Comparison of ENCODE assay signal across 9 cellular contexts in the genomic region with DNA sequence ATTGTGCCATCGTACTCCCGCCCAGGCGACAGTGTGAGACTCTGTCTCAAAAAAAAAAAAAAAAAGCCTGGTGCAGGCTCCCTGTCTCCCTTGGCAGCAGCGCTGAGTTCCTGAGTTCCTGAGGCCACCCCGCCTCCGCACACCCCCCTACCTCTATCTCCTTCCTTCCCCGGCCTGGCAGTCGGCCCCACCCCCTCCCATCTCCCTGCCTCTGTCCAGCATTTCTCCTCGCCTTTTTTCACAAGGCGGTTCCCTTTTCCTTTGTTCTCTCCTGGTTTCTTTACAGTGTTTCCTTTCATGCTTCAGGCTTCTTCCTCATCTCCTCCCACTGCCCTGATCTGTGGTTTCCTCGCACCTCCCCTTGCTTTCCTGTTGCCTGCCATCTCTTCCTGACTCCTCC. TPM values are rescaled to one million over a fixed set of nuclear protein-coding genes. Genes with fewer than 3 reads are reported as not detected.
DNase-seq lines count a peak whose midpoint lies in the region; ATAC-seq and TF ChIP-seq lines count a peak whose summit lies in the region.
"Had no signal": no experiment of that assay in that cellular context is flagged by ENCODE, and none has a peak within 500 bp of the region (broad histone marks: within the 10 kb centered on the region; RNA-seq: fewer than 3 reads in every experiment).

No MANE protein-coding gene starts in this region.

- H3K4ac ChIP-seq in mesenchymal stem cell (ENCODE audit: low read depth in 1 of 2, low read length in 2 of 2), result no peak overlapping the region

- H3K4me2 ChIP-seq in mesenchymal stem cell (ENCODE audit: low read length, poor library complexity, severe bottlenecking), result no peak overlapping the region

- no peak overlapping the region for H2AK5ac ChIP-seq in mesenchymal stem cell (ENCODE audit: low read length, severe bottlenecking)

- H3K27me3 ChIP-seq in mesenchymal stem cell (ENCODE audit: control insufficient read depth in 1 of 2, insufficient read depth in 1 of 2, low read length in 2 of 2), result peaks cover 48 to 74% of the 10 kb centered on the region in 2 experiments

- H2AFZ ChIP-seq in mesenchymal stem cell (ENCODE audit: low read depth, low read length), result no peak overlapping the region

- no peak overlapping the region for H4K91ac ChIP-seq in mesenchymal stem cell (ENCODE audit: low read length)

- no peak overlapping the region for H2BK5ac ChIP-seq in mesenchymal stem cell (ENCODE audit: low read depth, low read length, poor library complexity, severe bottlenecking)

- H3K4me3 ChIP-seq in astrocyte of the cerebellum (ENCODE audit: low read depth, low read length), result no peak overlapping the region
- H3K4me3 ChIP-seq in mesenchymal stem cell (ENCODE audit: insufficient read depth in 1 of 2, low read depth in 1 of 2, low read length in 2 of 2), result no peak overlapping the region

- H3K9me3 ChIP-seq in KOPT-K1 (ENCODE audit: insufficient read depth, low read length, poor library complexity, severe bottlenecking), result no peaks in the 10 kb centered on the region
- no peaks in the 10 kb centered on the region for H3K9me3 ChIP-seq in mesenchymal stem cell (ENCODE audit: control insufficient read depth, low read length)

- TF ChIP-seq CTCF in astrocyte of the cerebellum (IDR thresholded peaks at IDR 0.05; ENCODE audit: low read depth, low read length, missing control alignments) (no peak), omental fat pad (IDR thresholded peaks at IDR 0.05) (no peak)

- WGBS in mesenchymal stem cell, result 4% methylated on average over 11 of the region's 11 CpGs

- H3K9ac ChIP-seq in mesenchymal stem cell (ENCODE audit: low read length), result no peak overlapping the region

- in situ Hi-C loops in astrocyte of the cerebellum (cut with HindIII; ENCODE audit: low sequenced_read_pairs), result no loop called here

- no peak overlapping the region for H4K8ac ChIP-seq in mesenchymal stem cell (ENCODE audit: low read length)

- peak overlapping the region; percentile 70 for H3K27ac ChIP-seq in KOPT-K1 (ENCODE audit: low read depth, low read length, poor library complexity, severe bottlenecking)
- no peak overlapping the region for H3K27ac ChIP-seq in mesenchymal stem cell (ENCODE audit: low read length, poor library complexity, severe bottlenecking)

- no peak for ATAC-seq in omental fat pad (ENCODE audit: low FRiP score)
- no peak for ATAC-seq in GM21447 (IDR thresholded peaks at IDR 0.05; ENCODE audit: unreplicated experiment)

- H3K36me3 ChIP-seq in KOPT-K1 (ENCODE audit: insufficient read depth, low read length), result no peaks in the 10 kb centered on the region
- no peaks in the 10 kb centered on the region for H3K36me3 ChIP-seq in mesenchymal stem cell (ENCODE audit: control insufficient read depth in 1 of 2, insufficient read depth in 2 of 2, low read depth in 1 of 2, low read length in 2 of 2)

- H3K4me1 ChIP-seq in mesenchymal stem cell (ENCODE audit: control insufficient read depth, insufficient read depth, low read depth, low read length), result peaks cover 9% of the 10 kb centered on the region

- no peak overlapping the region for H3K23ac ChIP-seq in mesenchymal stem cell (ENCODE audit: low read length in 2 of 2)

- DNase-seq in DMS79 (lab: John Stamatoyannopoulos, UW), result peak; percentile 30
- peak; percentile 12 for DNase-seq in astrocyte of the cerebellum (ENCODE audit: low read depth)
- peak; percentile 20 for DNase-seq in mesenchymal stem cell
- no peak for DNase-seq in omental fat pad (ENCODE audit: low spot score)
- no peak for DNase-seq in KG1 (lab: John Stamatoyannopoulos, UW)
- DNase-seq in cerebellar cortex (ENCODE audit: low spot score), result no peak

- peak overlapping the region; percentile 44 for H2BK15ac ChIP-seq in mesenchymal stem cell (ENCODE audit: low read depth, poor library complexity, severe bottlenecking)

- no peak overlapping the region for H3K14ac ChIP-seq in mesenchymal stem cell (ENCODE audit: low read length in 2 of 2)

- no peak overlapping the region for H3K18ac ChIP-seq in mesenchymal stem cell (ENCODE audit: low read depth in 1 of 2, low read length in 2 of 2)

- no peaks in the 10 kb centered on the region for H3K79me1 ChIP-seq in mesenchymal stem cell (replicated peaks; ENCODE audit: low read length, poor library complexity, severe bottlenecking)

- H2BK12ac ChIP-seq in mesenchymal stem cell (ENCODE audit: low read length in 2 of 2), result no peak overlapping the region

- H2BK120ac ChIP-seq in mesenchymal stem cell (ENCODE audit: low read depth, low read length), result no peak overlapping the region

RNA-seq across cellular contexts. Expression of gene RORC, which starts 2.7 kb away (rescaled TPM):
- polyA plus RNA-seq in mesenchymal stem cell (2013, experiment 1 of 2), result not detected
- polyA plus RNA-seq in mesenchymal stem cell (2013, experiment 2 of 2), result not detected
- 10 to 100 TPM in 1 of 4 donors, 1 to 10 TPM in 2, not detected in 1; 2.0 to 16.0 (median 5.8) TPM for total RNA-seq in omental fat pad
- total RNA-seq: epithelial cell of proximal tubule had no signal

RNA-seq across cellular contexts. Expression of gene C2CD4D, which starts 10.7 kb away (rescaled TPM):
- polyA plus RNA-seq in mesenchymal stem cell (2013, experiment 1 of 2), result not detected
- polyA plus RNA-seq in mesenchymal stem cell (2013, experiment 2 of 2), result not detected
- 1 to 10 TPM in 1 of 4 donors, not detected in 3; 1.9 TPM for total RNA-seq in omental fat pad

RNA-seq across cellular contexts. Expression of gene LINGO4, which starts 23.7 kb away (rescaled TPM):
- not detected for polyA plus RNA-seq in mesenchymal stem cell (2013, experiment 1 of 2)
- not detected for polyA plus RNA-seq in mesenchymal stem cell (2013, experiment 2 of 2)
- under 1 TPM in 1 of 4 donors, not detected in 3; 0.19 TPM for total RNA-seq in omental fat pad
- total RNA-seq: epithelial cell of proximal tubule had no signal

RNA-seq across cellular contexts. Expression of gene THEM5, which starts 24.6 kb away (rescaled TPM):
- polyA plus RNA-seq in mesenchymal stem cell (2013, experiment 1 of 2), result not detected
- not detected for polyA plus RNA-seq in mesenchymal stem cell (2013, experiment 2 of 2)
- total RNA-seq in omental fat pad, result not detected
- total RNA-seq: epithelial cell of proximal tubule had no signal

RNA-seq across cellular contexts. Expression of gene TDRKH, which starts 38.6 kb away (rescaled TPM):
- polyA plus RNA-seq in mesenchymal stem cell (2013, experiment 1 of 2), result 2.2 TPM
- polyA plus RNA-seq in mesenchymal stem cell (2013, experiment 2 of 2), result 2.2 TPM
- total RNA-seq in omental fat pad, result 1 to 10 TPM; 3.2 to 4.9 (median 4.1) TPM

Comparison
In these comparisons a context has a peak if more than half of its experiments do, and no peak if none do; other contexts are left out.
1. DNase-seq: peak in DMS79 (single experiment), astrocyte of the cerebellum (single experiment) and mesenchymal stem cell (single experiment); none in omental fat pad (single experiment), KG1 (single experiment) and cerebellar cortex (single experiment).